Comparison of ENCODE assay signal across 12 cellular contexts in genomic region chr21:44337428-44337827, GRCh38. TPM values are rescaled to one million over a fixed set of nuclear protein-coding genes. Genes with fewer than 3 reads are reported as not detected.
DNase-seq lines count a peak whose midpoint lies in the region; ATAC-seq and TF ChIP-seq lines count a peak whose summit lies in the region.
"Had no signal": no experiment of that assay in that cellular context is flagged by ENCODE, and none has a peak within 500 bp of the region (broad histone marks: within the 10 kb centered on the region; RNA-seq: fewer than 3 reads in every experiment).

No MANE protein-coding gene starts in this region.

- H3K9me3 Mint-ChIP-seq in activated naive CD8-positive, alpha-beta T cell (ENCODE audit: low read depth) = no peaks in the 10 kb centered on the region
- no peaks in the 10 kb centered on the region for H3K9me3 Mint-ChIP-seq in activated naive CD8-positive, alpha-beta T cell treated with anti-CD3 and anti-CD28 coated beads, Interleukin-2, amount 50 U/mL, for 24 hours
- H3K9me3 Mint-ChIP-seq in activated T-helper 2 cell treated with anti-CD3 and anti-CD28 coated beads, Interferon-gamma antibody, Interleukin-2, Interleukin-4, amounts not matched to agents 10 μg/mL and 5 μg/mL and 100 μg/mL, durations not matched to agents 14 hours and 24 hours and 36 hours = no peaks in the 10 kb centered on the region
- H3K9me3 Mint-ChIP-seq in mesothelial cell of epicardium = no peaks in the 10 kb centered on the region

- peaks cover 18% of the 10 kb centered on the region for H3K4me1 Mint-ChIP-seq in activated naive CD8-positive, alpha-beta T cell (ENCODE audit: low read depth)
- H3K4me1 Mint-ChIP-seq in activated naive CD8-positive, alpha-beta T cell treated with anti-CD3 and anti-CD28 coated beads, Interleukin-2, amount 50 U/mL, for 24 hours = peaks cover 14% of the 10 kb centered on the region
- peaks cover 19% of the 10 kb centered on the region for H3K4me1 Mint-ChIP-seq in activated T-helper 2 cell treated with anti-CD3 and anti-CD28 coated beads, Interferon-gamma antibody, Interleukin-2, Interleukin-4, amounts not matched to agents 10 μg/mL and 5 μg/mL and 100 μg/mL, durations not matched to agents 14 hours and 24 hours and 36 hours (ENCODE audit: low read depth)
- H3K4me1 Mint-ChIP-seq in mesothelial cell of epicardium = peaks cover 24% of the 10 kb centered on the region

- no peak for TF ChIP-seq CTCF in mesothelial cell of epicardium (IDR thresholded peaks at IDR 0.05; ENCODE audit: unreplicated experiment)

- DNase-seq in activated naive CD8-positive, alpha-beta T cell treated with anti-CD3 and anti-CD28 coated beads, Interleukin-2, amount 50 U/mL, for 24 hours = no peak
- DNase-seq in activated T-helper 2 cell treated with anti-CD3 and anti-CD28 coated beads, Interferon-gamma antibody, Interleukin-2, Interleukin-4, amounts not matched to agents 10 μg/mL and 5 μg/mL and 100 μg/mL, durations not matched to agents 14 hours and 24 hours and 36 hours (ENCODE audit: low spot score) = no peak
- DNase-seq in mesothelial cell of epicardium (ENCODE audit: low spot score in 2 of 2, unreplicated experiment in 2 of 2) (no peak), NCI-H146 (lab: John Stamatoyannopoulos, UW) (no peak), DMS79 (lab: John Stamatoyannopoulos, UW) (no peak), HUDEP-2 (lab: John Stamatoyannopoulos, UW; ENCODE audit: unreplicated experiment in 76 of 76) (no peak)
- DNase-seq: activated CD4-positive, CD25-positive, alpha-beta regulatory T cell treated with anti-CD3 and anti-CD28 coated beads, Interleukin-2, amount 50 U/mL, for 72 hours; activated naive CD4-positive, alpha-beta T cell; NCI-H1105 treated with DMSO at 0.1 percent for 48 hours; occipital lobe had no signal

- no peak overlapping the region for H3K27ac Mint-ChIP-seq in activated naive CD8-positive, alpha-beta T cell
- H3K27ac Mint-ChIP-seq in activated naive CD8-positive, alpha-beta T cell treated with anti-CD3 and anti-CD28 coated beads, Interleukin-2, amount 50 U/mL, for 24 hours = no peak overlapping the region
- H3K27ac Mint-ChIP-seq in activated T-helper 2 cell treated with anti-CD3 and anti-CD28 coated beads, Interferon-gamma antibody, Interleukin-2, Interleukin-4, amounts not matched to agents 10 μg/mL and 5 μg/mL and 100 μg/mL, durations not matched to agents 14 hours and 24 hours and 36 hours = peak overlapping the region; percentile 73
- peak overlapping the region; percentile 80 for H3K27ac Mint-ChIP-seq in mesothelial cell of epicardium

- H3K27me3 Mint-ChIP-seq in activated naive CD8-positive, alpha-beta T cell = no peaks in the 10 kb centered on the region
- H3K27me3 Mint-ChIP-seq in activated naive CD8-positive, alpha-beta T cell treated with anti-CD3 and anti-CD28 coated beads, Interleukin-2, amount 50 U/mL, for 24 hours = no peaks in the 10 kb centered on the region
- H3K27me3 Mint-ChIP-seq in activated T-helper 2 cell treated with anti-CD3 and anti-CD28 coated beads, Interferon-gamma antibody, Interleukin-2, Interleukin-4, amounts not matched to agents 10 μg/mL and 5 μg/mL and 100 μg/mL, durations not matched to agents 14 hours and 24 hours and 36 hours (ENCODE audit: low read depth) = no peaks in the 10 kb centered on the region
- no peaks in the 10 kb centered on the region for H3K27me3 Mint-ChIP-seq in mesothelial cell of epicardium (ENCODE audit: low read depth)

- H3K4me3 Mint-ChIP-seq in activated naive CD8-positive, alpha-beta T cell = peak overlapping the region; percentile 77
- H3K4me3 Mint-ChIP-seq in activated naive CD8-positive, alpha-beta T cell treated with anti-CD3 and anti-CD28 coated beads, Interleukin-2, amount 50 U/mL, for 24 hours = no peak overlapping the region
- peak overlapping the region; percentile 60 for H3K4me3 Mint-ChIP-seq in activated T-helper 2 cell treated with anti-CD3 and anti-CD28 coated beads, Interferon-gamma antibody, Interleukin-2, Interleukin-4, amounts not matched to agents 10 μg/mL and 5 μg/mL and 100 μg/mL, durations not matched to agents 14 hours and 24 hours and 36 hours (ENCODE audit: low read depth)
- peak overlapping the region; percentile 70 for H3K4me3 Mint-ChIP-seq in mesothelial cell of epicardium

- H3K36me3 Mint-ChIP-seq in activated naive CD8-positive, alpha-beta T cell = no peaks in the 10 kb centered on the region
- no peaks in the 10 kb centered on the region for H3K36me3 Mint-ChIP-seq in activated naive CD8-positive, alpha-beta T cell treated with anti-CD3 and anti-CD28 coated beads, Interleukin-2, amount 50 U/mL, for 24 hours (ENCODE audit: low read depth)
- H3K36me3 Mint-ChIP-seq in activated T-helper 2 cell treated with anti-CD3 and anti-CD28 coated beads, Interferon-gamma antibody, Interleukin-2, Interleukin-4, amounts not matched to agents 10 μg/mL and 5 μg/mL and 100 μg/mL, durations not matched to agents 14 hours and 24 hours and 36 hours (ENCODE audit: low read depth) = no peaks in the 10 kb centered on the region
- H3K36me3 Mint-ChIP-seq in mesothelial cell of epicardium = peaks cover 2% of the 10 kb centered on the region

- intact Hi-C loops in activated T-helper 2 cell treated with anti-CD3 and anti-CD28 coated beads, Interferon-gamma antibody, Interleukin-2, Interleukin-4, amounts not matched to agents 10 μg/mL and 5 μg/mL and 100 μg/mL, durations not matched to agents 14 hours and 24 hours and 36 hours (cut with micrococcal nuclease) = loop anchor here (5.0 kb wide), 1 partner anchor 480 kb away; the partner anchor contains the start of gene SUMO3

- peak overlapping the region; percentile 91 for H3K27ac ChIP-seq in temporal lobe (ENCODE audit: low read depth, low read length)

- no peak for ATAC-seq in activated naive CD8-positive, alpha-beta T cell treated with anti-CD3 and anti-CD28 coated beads, Interleukin-2, amount 50 U/mL, for 24 hours

RNA-seq across cellular contexts. Expression of gene CFAP410, which starts 1.8 kb away (rescaled TPM):
- 13.8 and 15.2 TPM in 2 replicates for total RNA-seq in activated T-helper 2 cell treated with anti-CD3 and anti-CD28 coated beads, Interferon-gamma antibody, Interleukin-2, Interleukin-4, amounts not matched to agents 10 μg/mL and 5 μg/mL and 100 μg/mL, durations not matched to agents 14 hours and 24 hours and 36 hours
- total RNA-seq in mesothelial cell of epicardium = 27.6 to 34.0 TPM (median 32.0 TPM) in 3 replicates
- 9.6 TPM for total RNA-seq in temporal lobe

RNA-seq across cellular contexts. Expression of gene TRPM2, which starts 16.0 kb away (rescaled TPM):
- total RNA-seq in activated T-helper 2 cell treated with anti-CD3 and anti-CD28 coated beads, Interferon-gamma antibody, Interleukin-2, Interleukin-4, amounts not matched to agents 10 μg/mL and 5 μg/mL and 100 μg/mL, durations not matched to agents 14 hours and 24 hours and 36 hours = 6.7 and 7.3 TPM in 2 replicates
- total RNA-seq in mesothelial cell of epicardium (0.09 to 0.16 TPM (median 0.09 TPM) in 3 replicates), temporal lobe (2.0 TPM)

RNA-seq across cellular contexts. Expression of gene PFKL, which starts 37.6 kb away (rescaled TPM):
- 156 and 158 TPM in 2 replicates for total RNA-seq in activated T-helper 2 cell treated with anti-CD3 and anti-CD28 coated beads, Interferon-gamma antibody, Interleukin-2, Interleukin-4, amounts not matched to agents 10 μg/mL and 5 μg/mL and 100 μg/mL, durations not matched to agents 14 hours and 24 hours and 36 hours
- total RNA-seq in mesothelial cell of epicardium = 147 to 160 TPM (median 155 TPM) in 3 replicates
- total RNA-seq in temporal lobe = 96.4 TPM

RNA-seq across cellular contexts. Expression of gene AIRE, which starts 51.8 kb away (rescaled TPM):
- not detected in 2 replicates for total RNA-seq in activated T-helper 2 cell treated with anti-CD3 and anti-CD28 coated beads, Interferon-gamma antibody, Interleukin-2, Interleukin-4, amounts not matched to agents 10 μg/mL and 5 μg/mL and 100 μg/mL, durations not matched to agents 14 hours and 24 hours and 36 hours
- 0.13 to 0.23 TPM (median 0.18 TPM) in 3 replicates for total RNA-seq in mesothelial cell of epicardium
- total RNA-seq in temporal lobe = under 0.01 TPM
- total RNA-seq: occipital lobe had no signal

Comparison
In these comparisons a context has a peak if more than half of its experiments do, and no peak if none do; other contexts are left out.
1. H3K27ac Mint-ChIP-seq: peak in activated T-helper 2 cell treated with anti-CD3 and anti-CD28 coated beads, Interferon-gamma antibody, Interleukin-2, Interleukin-4, amounts not matched to agents 10 μg/mL and 5 μg/mL and 100 μg/mL, durations not matched to agents 14 hours and 24 hours and 36 hours (single experiment) and mesothelial cell of epicardium (single experiment); none in activated naive CD8-positive, alpha-beta T cell (single experiment) and activated naive CD8-positive, alpha-beta T cell treated with anti-CD3 and anti-CD28 coated beads, Interleukin-2, amount 50 U/mL, for 24 hours (single experiment).